Comparison of ENCODE assay signal across 22 cellular contexts in genomic region chr11:104451193-104451592, GRCh38.
DNase-seq lines count a peak whose midpoint lies in the region; ATAC-seq and TF ChIP-seq lines count a peak whose summit lies in the region.
"Had no signal": no experiment of that assay in that cellular context is flagged by ENCODE, and none has a peak within 500 bp of the region (broad histone marks: within the 10 kb centered on the region; RNA-seq: fewer than 3 reads in every experiment).

No MANE protein-coding gene starts in this region.

- H3K27ac ChIP-seq in ACC112 (ENCODE audit: low read depth, low read length) (peak overlapping the region; percentile 39; the same call in 1 of the 2 replicates), right cardiac atrium (ENCODE audit: low read length) (no peak overlapping the region), esophagus muscularis mucosa (replicated peaks in 1 of 4) (no peak overlapping the region)
- H3K27ac ChIP-seq: C4-2B, foreskin keratinocyte, lower lobe of right lung had no signal

- H3K4me3 ChIP-seq in ACC112 (ENCODE audit: low read depth, low read length) (no peak overlapping the region), right cardiac atrium (ENCODE audit: low read length) (no peak overlapping the region), esophagus muscularis mucosa (no peak overlapping the region)
- H3K4me3 ChIP-seq: lower lobe of right lung had no signal

- WGBS in right cardiac atrium = 26% methylated on average over 2 of the region's 2 CpGs
- 42% methylated on average over 2 of the region's 2 CpGs for WGBS in esophagus muscularis mucosa

- no peak overlapping the region for H3K27ac Mint-ChIP-seq in activated T-cell treated with anti-CD3 and anti-CD28 coated beads, Interleukin-2, amount 50 U/mL, for 24 hours
- no peak overlapping the region for H3K27ac Mint-ChIP-seq in activated CD4-positive, alpha-beta T cell treated with anti-CD3 and anti-CD28 coated beads, Interleukin-2, amount 10 ng/mL, durations not matched to agents 24 days and 14 days
- H3K27ac Mint-ChIP-seq: naive B cell had no signal

- H3K79me2 ChIP-seq in ACC112 (ENCODE audit: control insufficient read depth, insufficient read depth, low read length, unreplicated experiment) = no peaks in the 10 kb centered on the region

- intact Hi-C loops in right cardiac atrium (cut with DNase I) (no loop called here), esophagus muscularis mucosa (cut with DNase I) (no loop called here)
- intact Hi-C loops in activated CD4-positive, alpha-beta T cell treated with anti-CD3 and anti-CD28 coated beads, Interleukin-2, amount 10 ng/mL, durations not matched to agents 24 days and 14 days (cut with micrococcal nuclease) = no loop called here

- no peak for TF ChIP-seq CTCF in esophagus muscularis mucosa (IDR thresholded peaks at IDR 0.05)

- H3K4me3 Mint-ChIP-seq in activated T-cell treated with anti-CD3 and anti-CD28 coated beads, Interleukin-2, amount 50 U/mL, for 24 hours = no peak overlapping the region
- H3K4me3 Mint-ChIP-seq in activated CD4-positive, alpha-beta T cell treated with anti-CD3 and anti-CD28 coated beads, Interleukin-2, amount 10 ng/mL, durations not matched to agents 24 days and 14 days = no peak overlapping the region
- H3K4me3 Mint-ChIP-seq: naive B cell had no signal

- TF ChIP-seq POLR2A in esophagus muscularis mucosa (IDR thresholded peaks at IDR 0.05; ENCODE audit: low read depth) = no peak

- no peaks in the 10 kb centered on the region for H3K36me3 ChIP-seq in ACC112 (ENCODE audit: insufficient read depth, low read length)
- H3K36me3 ChIP-seq in esophagus muscularis mucosa = no peaks in the 10 kb centered on the region
- H3K36me3 ChIP-seq: lower lobe of right lung had no signal

- peak overlapping the region; percentile 43 for H2AFZ ChIP-seq in ACC112 (ENCODE audit: low read length, unreplicated experiment)

- H3K27me3 ChIP-seq in ACC112 (ENCODE audit: insufficient read depth, low read length) (no peaks in the 10 kb centered on the region), right cardiac atrium (ENCODE audit: control insufficient read depth, insufficient read depth) (no peaks in the 10 kb centered on the region), esophagus muscularis mucosa (no peaks in the 10 kb centered on the region)
- H3K27me3 ChIP-seq: foreskin keratinocyte had no signal

- no peaks in the 10 kb centered on the region for H3K4me1 Mint-ChIP-seq in activated T-cell treated with anti-CD3 and anti-CD28 coated beads, Interleukin-2, amount 50 U/mL, for 24 hours (ENCODE audit: low read depth)
- no peaks in the 10 kb centered on the region for H3K4me1 Mint-ChIP-seq in activated CD4-positive, alpha-beta T cell treated with anti-CD3 and anti-CD28 coated beads, Interleukin-2, amount 10 ng/mL, durations not matched to agents 24 days and 14 days
- H3K4me1 Mint-ChIP-seq: naive B cell had no signal

- peaks cover 7% of the 10 kb centered on the region for H3K27me3 Mint-ChIP-seq in activated T-cell treated with anti-CD3 and anti-CD28 coated beads, Interleukin-2, amount 50 U/mL, for 24 hours
- H3K27me3 Mint-ChIP-seq in activated CD4-positive, alpha-beta T cell treated with anti-CD3 and anti-CD28 coated beads, Interleukin-2, amount 10 ng/mL, durations not matched to agents 24 days and 14 days = no peaks in the 10 kb centered on the region

- no peaks in the 10 kb centered on the region for H3K36me3 Mint-ChIP-seq in activated T-cell treated with anti-CD3 and anti-CD28 coated beads, Interleukin-2, amount 50 U/mL, for 24 hours (ENCODE audit: low read depth)
- no peaks in the 10 kb centered on the region for H3K36me3 Mint-ChIP-seq in activated CD4-positive, alpha-beta T cell treated with anti-CD3 and anti-CD28 coated beads, Interleukin-2, amount 10 ng/mL, durations not matched to agents 24 days and 14 days (ENCODE audit: low read depth)
- H3K36me3 Mint-ChIP-seq: naive B cell had no signal

- H3K4me1 ChIP-seq in ACC112 (ENCODE audit: control insufficient read depth, insufficient read depth, low read length, unreplicated experiment) (peaks cover 19% of the 10 kb centered on the region), right cardiac atrium (ENCODE audit: control insufficient read depth, insufficient read depth, low read length) (peaks cover 1% of the 10 kb centered on the region), esophagus muscularis mucosa (peaks cover 0 to 6% (median 2%) of the 10 kb centered on the region in 4 donors)
- H3K4me1 ChIP-seq: lower lobe of right lung had no signal

- TF ChIP-seq EP300 in esophagus muscularis mucosa (IDR thresholded peaks at IDR 0.05) = no peak

- H3K9me3 ChIP-seq in right cardiac atrium (ENCODE audit: control insufficient read depth, low read length) (no peaks in the 10 kb centered on the region), esophagus muscularis mucosa (no peaks in the 10 kb centered on the region)
- H3K9me3 ChIP-seq: lower lobe of right lung, SK-N-SH had no signal

- H3K9me3 Mint-ChIP-seq in activated T-cell treated with anti-CD3 and anti-CD28 coated beads, Interleukin-2, amount 50 U/mL, for 24 hours = no peaks in the 10 kb centered on the region
- H3K9me3 Mint-ChIP-seq in activated CD4-positive, alpha-beta T cell treated with anti-CD3 and anti-CD28 coated beads, Interleukin-2, amount 10 ng/mL, durations not matched to agents 24 days and 14 days = no peaks in the 10 kb centered on the region

- ATAC-seq in right cardiac atrium (peak; percentile 81 to 88), HG03139 (IDR thresholded peaks at IDR 0.05; ENCODE audit: unreplicated experiment) (no peak)
- ATAC-seq: lower lobe of right lung had no signal

- peak; percentile 38 for DNase-seq in NCI-H510A treated with DMSO at 0.1 percent for 48 hours (lab: John Stamatoyannopoulos, UW)
- DNase-seq in cerebellar nuclear complex (lab: John Stamatoyannopoulos, UW) = peak; percentile 1 to 65
- peak in 2 of 3 donors; percentile 26 to 44 for DNase-seq in right cardiac atrium
- DNase-seq in activated T-cell treated with anti-CD3 and anti-CD28 coated beads, Interleukin-2, amount 50 U/mL, for 24 hours = no peak
- DNase-seq in activated CD4-positive, alpha-beta T cell treated with anti-CD3 and anti-CD28 coated beads, Interleukin-2, amount 10 ng/mL, durations not matched to agents 24 days and 14 days = no peak
- no peak for DNase-seq in esophagus muscularis mucosa (ENCODE audit: extremely low spot score)
- DNase-seq: ACHN; activated CD4-positive, alpha-beta T cell treated with anti-CD3 and anti-CD28 coated beads for 48 hours; activated CD8-positive, alpha-beta memory T cell treated with anti-CD3 and anti-CD28 coated beads, Interleukin-2, amount 50 U/mL, for 4 hours; activated gamma-delta T cell treated with Interleukin-2 at 50 U/mL for 16 hours; amniotic stem cell; DMS79; lower lobe of right lung; naive B cell; NCI-H2227 treated with DMSO at 0.1 percent for 48 hours; posterior cingulate gyrus; SK-N-SH; stimulated activated CD4-positive, alpha-beta T cell treated with anti-CD3 and anti-CD28 coated beads, Interleukin-4, amount 100 ng/mL, for 1 hour had no signal

Comparison
In these comparisons a context has a peak if more than half of its experiments do, and no peak if none do; other contexts are left out.
1. DNase-seq: peak in NCI-H510A treated with DMSO at 0.1 percent for 48 hours (single experiment), cerebellar nuclear complex (2 of 2) and right cardiac atrium (2 of 3); none in activated T-cell treated with anti-CD3 and anti-CD28 coated beads, Interleukin-2, amount 50 U/mL, for 24 hours (single experiment), activated CD4-positive, alpha-beta T cell treated with anti-CD3 and anti-CD28 coated beads, Interleukin-2, amount 10 ng/mL, durations not matched to agents 24 days and 14 days (single experiment) and esophagus muscularis mucosa (single experiment).